17 cellular contexts compared by ENCODE assay signal in genomic region chr12:11347810-11348209, GRCh38. TPM values are rescaled to one million over a fixed set of nuclear protein-coding genes. Genes with fewer than 3 reads are reported as not detected.
DNase-seq lines count a peak whose midpoint lies in the region; ATAC-seq, FAIRE-seq and TF ChIP-seq lines count a peak whose summit lies in the region.
"Had no signal": no experiment of that assay in that cellular context is flagged by ENCODE, and none has a peak within 500 bp of the region (broad histone marks: within the 10 kb centered on the region; RNA-seq: fewer than 3 reads in every experiment).

No MANE protein-coding gene starts in this region.

- in situ Hi-C loops in GM12878 (cut with MboI), result loop anchor here (5.0 kb wide), 1 partner anchor 49 kb away; the partner anchor contains the start of gene PRB2

- ATAC-seq in GM12878, result peak; percentile 81
- ATAC-seq: Right ventricle myocardium inferior had no signal

- POLR2A ChIA-PET in GM12878 (lab: Charles Lee), result no interaction called here
- POLR2A ChIA-PET in activated CD4-positive, alpha-beta T cell treated with anti-CD3 and anti-CD28 coated beads, Interleukin-2, amount 10 ng/mL, durations not matched to agents 7 days and 5 days (lab: Charles Lee), result no interaction called here

- H3K4me1 Mint-ChIP-seq in activated CD4-positive, alpha-beta T cell treated with anti-CD3 and anti-CD28 coated beads, Interleukin-2, amount 10 ng/mL, durations not matched to agents 7 days and 5 days, result no peaks in the 10 kb centered on the region

- no peak for TF ChIP-seq EP300 in GM12878 (IDR thresholded peaks at IDR 0.05; ENCODE audit: borderline replicate concordance in 1 of 2, control insufficient read depth in 1 of 2, low read depth in 2 of 2, low read length in 2 of 2)

- peak; percentile 1 for DNase-seq in NCI-H82 (lab: John Stamatoyannopoulos, UW)
- no peak for DNase-seq in NCI-H82 treated with DMSO at 0.1 percent for 48 hours (lab: John Stamatoyannopoulos, UW; ENCODE audit: unreplicated experiment)
- peak; percentile 3 for DNase-seq in HuH-7 (ENCODE audit: low spot score)
- DNase-seq in GM12878 (ENCODE audit: low read depth, low spot score), result no peak
- no peak for DNase-seq in retinal pigment epithelial cell (ENCODE audit: low read depth)
- DNase-seq in activated CD4-positive, alpha-beta T cell treated with anti-CD3 and anti-CD28 coated beads, Interleukin-2, amount 10 ng/mL, durations not matched to agents 7 days and 5 days, result no peak
- no peak for DNase-seq in Ammon's horn (ENCODE audit: low spot score)
- no peak for DNase-seq in Karpas-422
- DNase-seq: activated T-cell treated with anti-CD3 and anti-CD28 coated beads, Interleukin-2, amount 50 U/mL, for 1 hour; EL; IMR-90; left ventricle myocardium inferior; nucleus accumbens; stimulated activated CD4-positive, alpha-beta T cell treated with anti-CD3 and anti-CD28 coated beads, Interleukin-15, amount 100 ng/mL, for 24 hours; stimulated activated CD8-positive, alpha-beta memory T cell treated with anti-CD3 and anti-CD28 coated beads, Interleukin-4, amount 100 ng/mL, for 48 hours had no signal

- no peaks in the 10 kb centered on the region for H3K36me3 Mint-ChIP-seq in activated CD4-positive, alpha-beta T cell treated with anti-CD3 and anti-CD28 coated beads, Interleukin-2, amount 10 ng/mL, durations not matched to agents 7 days and 5 days (ENCODE audit: low read depth)

- H3K4me3 Mint-ChIP-seq in activated CD4-positive, alpha-beta T cell treated with anti-CD3 and anti-CD28 coated beads, Interleukin-2, amount 10 ng/mL, durations not matched to agents 7 days and 5 days, result no peak overlapping the region

- TF ChIP-seq RAD21 in GM12878 (IDR thresholded peaks at IDR 0.05; ENCODE audit: insufficient read depth, low read depth, low read length), result no peak

- no peaks in the 10 kb centered on the region for H3K9me2 ChIP-seq in Karpas-422 (replicated peaks; ENCODE audit: insufficient read depth, low read length)

- H3K4me1 ChIP-seq in GM12878 (ENCODE audit: control insufficient read depth, insufficient read depth, low read length), result no peaks in the 10 kb centered on the region
- no peaks in the 10 kb centered on the region for H3K4me1 ChIP-seq in Karpas-422 (ENCODE audit: low read length)
- H3K4me1 ChIP-seq: left ventricle myocardium inferior had no signal

- intact Hi-C loops in GM12878 (cut with micrococcal nuclease; ENCODE audit: unreplicated experiment), result loop anchor here (2.0 kb wide), 1 partner anchor 47 kb away; the partner anchor contains the start of gene PRB2

- CTCF ChIA-PET in GM12878 (lab: Yijun Ruan, JAX), result no interaction called here
- CTCF ChIA-PET in activated CD4-positive, alpha-beta T cell treated with anti-CD3 and anti-CD28 coated beads, Interleukin-2, amount 10 ng/mL, durations not matched to agents 7 days and 5 days (lab: Charles Lee), result no interaction called here

- no peaks in the 10 kb centered on the region for H3K79me2 ChIP-seq in GM12878 (ENCODE audit: control insufficient read depth, insufficient read depth, low read length)
- H3K79me2 ChIP-seq in Karpas-422 (ENCODE audit: low read length), result no peaks in the 10 kb centered on the region

- TF ChIP-seq CTCF in GM12878 (IDR thresholded peaks at IDR 0.05 in 2 of 3, conservative IDR thresholded peaks at IDR 0.05 in 1 of 3; ENCODE audit: control insufficient read depth in 2 of 3, extremely low read depth in 1 of 3, insufficient read depth in 1 of 3, low read depth in 3 of 3, low read length in 3 of 3), result peak in 2 of 3 experiments; percentile 15 to 27; a peak in 1 of 6 replicates
- TF ChIP-seq CTCF in retinal pigment epithelial cell (conservative IDR thresholded peaks at IDR 0.05; ENCODE audit: low read depth, low read length), result peak; percentile 7

- no peak for TF ChIP-seq POLR2A in GM12878 (IDR thresholded peaks at IDR 0.05; ENCODE audit: low read depth, low read length)

- H3K27ac Mint-ChIP-seq in activated CD4-positive, alpha-beta T cell treated with anti-CD3 and anti-CD28 coated beads, Interleukin-2, amount 10 ng/mL, durations not matched to agents 7 days and 5 days, result no peak overlapping the region

- RAD21 ChIA-PET in GM12878 (lab: Charles Lee; ENCODE audit: unreplicated experiment), result no interaction called here

- H4K20me1 ChIP-seq in GM12878 (ENCODE audit: control insufficient read depth, insufficient read depth) (no peaks in the 10 kb centered on the region), Karpas-422 (ENCODE audit: insufficient read depth, low read depth, low read length) (no peaks in the 10 kb centered on the region)

- WGBS in GM12878 (ENCODE audit: insufficient coverage, insufficient replicate concordance, low lambda C conversion rate, missing lambda C conversion rate), result 20% methylated on average over 6 of the region's 6 CpGs

- H3K9ac ChIP-seq in GM12878 (ENCODE audit: control insufficient read depth, insufficient read depth, low read length), result no peak overlapping the region
- H3K9ac ChIP-seq in Karpas-422 (ENCODE audit: low read length), result no peak overlapping the region

- SMC1A ChIA-PET in GM12878 (lab: Charles Lee; ENCODE audit: uncharacterized antibody, unreplicated experiment), result no interaction called here

- BruUV-seq in GM12878 (replicated peaks; lab: Mats Ljungman, UMichigan), result no TSS peak

- H3K27ac ChIP-seq in GM12878 (ENCODE audit: control insufficient read depth, insufficient read depth), result no peak overlapping the region
- H3K27ac ChIP-seq in Karpas-422 (ENCODE audit: low read length), result no peak overlapping the region
- H3K27ac ChIP-seq: left ventricle myocardium inferior had no signal

- H3K4me2 ChIP-seq in GM12878 (ENCODE audit: control insufficient read depth, insufficient read depth) (no peak overlapping the region), Karpas-422 (ENCODE audit: low read depth, low read length, poor library complexity, severe bottlenecking) (no peak overlapping the region)

- H3K9me3 ChIP-seq in GM12878 (replicated peaks; ENCODE audit: control insufficient read depth, insufficient read depth, low read length) (no peaks in the 10 kb centered on the region), Karpas-422 (ENCODE audit: low read length) (no peaks in the 10 kb centered on the region)
- H3K9me3 ChIP-seq: left ventricle myocardium inferior had no signal

- H3K9me3 Mint-ChIP-seq in activated CD4-positive, alpha-beta T cell treated with anti-CD3 and anti-CD28 coated beads, Interleukin-2, amount 10 ng/mL, durations not matched to agents 7 days and 5 days, result no peaks in the 10 kb centered on the region

- H3K36me3 ChIP-seq in GM12878 (ENCODE audit: control insufficient read depth in 2 of 2, insufficient read depth in 2 of 2, low read length in 1 of 2) (no peaks in the 10 kb centered on the region), Karpas-422 (ENCODE audit: insufficient read depth, low read length) (no peaks in the 10 kb centered on the region)
- H3K36me3 ChIP-seq: left ventricle myocardium inferior had no signal

- H3K27me3 Mint-ChIP-seq in activated CD4-positive, alpha-beta T cell treated with anti-CD3 and anti-CD28 coated beads, Interleukin-2, amount 10 ng/mL, durations not matched to agents 7 days and 5 days, result no peaks in the 10 kb centered on the region

- no peak for FAIRE-seq in GM12878 (lab: Jason Lieb, UNC)

- H3K4me3 ChIP-seq in GM12878 (no peak overlapping the region), retinal pigment epithelial cell (ENCODE audit: low read length) (no peak overlapping the region), Karpas-422 (ENCODE audit: low read length) (no peak overlapping the region)
- H3K4me3 ChIP-seq: left ventricle myocardium inferior had no signal

- H3K27me3 ChIP-seq in GM12878 (replicated peaks in 1 of 2; ENCODE audit: control insufficient read depth in 2 of 2, insufficient read depth in 2 of 2, low read length in 1 of 2) (no peaks in the 10 kb centered on the region), Karpas-422 (ENCODE audit: low read length) (no peaks in the 10 kb centered on the region)

- H2AFZ ChIP-seq in GM12878 (ENCODE audit: control insufficient read depth, low read depth, low read length), result no peak overlapping the region
- H2AFZ ChIP-seq in Karpas-422 (ENCODE audit: low read length), result no peak overlapping the region

RNA-seq across cellular contexts. Expression of gene PRB4, which starts 37.6 kb away (rescaled TPM):
- total RNA-seq in GM12878 (2013; cell fraction: nucleolus; rRNA removed), result not detected in 2 replicates
- total RNA-seq in GM12878 (2014; rRNA removed) (not detected in 2 replicates), GM12878 (2014; rRNA removed; fragmentation: Illumina TruSeq; extraction: Trizol) (not detected in 2 replicates), GM12878 (2021) (not detected in 2 replicates)
- not detected for polyA plus RNA-seq in GM12878 (2011; ENCODE audit: low read depth)
- polyA plus RNA-seq in GM12878 (2011; rRNA removed) (not detected in 2 replicates), GM12878 (2014; fragmentation: Illumina TruSeq; extraction: Trizol) (not detected in 2 replicates), GM12878 (2014; fragmentation: Nextera tagmentation; extraction: Ambion mirVana) (not detected), GM12878 (2014; rRNA removed) (not detected in 2 replicates), GM12878 (2016; fragmentation: Nextera tagmentation; extraction: Ambion mirVana) (not detected)
- polyA plus RNA-seq in GM12878 (2011; cell fraction: cytosol; rRNA removed), result not detected in 2 replicates
- not detected in 2 replicates for polyA plus RNA-seq in GM12878 (2011; cell fraction: nucleus; rRNA removed)
- polyA plus RNA-seq in GM12878 (2012), result not detected in 2 replicates
- not detected in 2 replicates for polyA minus RNA-seq in GM12878 (2011; rRNA and poly(A)+ RNA removed)
- not detected in 2 replicates for polyA minus RNA-seq in GM12878 (2011; cell fraction: cytosol; rRNA and poly(A)+ RNA removed)
- not detected in 2 replicates for polyA minus RNA-seq in GM12878 (2011; cell fraction: nucleus; rRNA and poly(A)+ RNA removed)
- total RNA-seq in activated CD4-positive, alpha-beta T cell treated with anti-CD3 and anti-CD28 coated beads, Interleukin-2, amount 10 ng/mL, durations not matched to agents 7 days and 5 days, result not detected
- not detected in 2 replicates for total RNA-seq in Karpas-422 (2014; rRNA removed; shearing (Covaris generic); ENCODE audit: low replicate concordance)
- total RNA-seq: IMR-90, left ventricle myocardium inferior, Right ventricle myocardium inferior, ureter had no signal
- polyA plus RNA-seq: IMR-90 had no signal

RNA-seq across cellular contexts. Expression of gene PRB2, which starts 47.6 kb away (rescaled TPM):
- not detected in 2 replicates for total RNA-seq in GM12878 (2013; cell fraction: nucleolus; rRNA removed)
- not detected in 2 replicates for total RNA-seq in GM12878 (2014; rRNA removed)
- total RNA-seq in GM12878 (2014; rRNA removed; fragmentation: Illumina TruSeq; extraction: Trizol), result not detected in 2 replicates
- total RNA-seq in GM12878 (2021), result not detected in 2 replicates
- polyA plus RNA-seq in GM12878 (2011; ENCODE audit: low read depth), result not detected
- not detected in 2 replicates for polyA plus RNA-seq in GM12878 (2011; rRNA removed)
- not detected in 2 replicates for polyA plus RNA-seq in GM12878 (2011; cell fraction: cytosol; rRNA removed)
- polyA plus RNA-seq in GM12878 (2011; cell fraction: nucleus; rRNA removed), result not detected in 2 replicates
- polyA plus RNA-seq in GM12878 (2012), result not detected in 2 replicates
- polyA plus RNA-seq in GM12878 (2014; fragmentation: Illumina TruSeq; extraction: Trizol), result not detected in 2 replicates
- not detected for polyA plus RNA-seq in GM12878 (2014; fragmentation: Nextera tagmentation; extraction: Ambion mirVana)
- polyA plus RNA-seq in GM12878 (2014; rRNA removed), result not detected in 2 replicates
- polyA plus RNA-seq in GM12878 (2016; fragmentation: Nextera tagmentation; extraction: Ambion mirVana), result not detected
- polyA minus RNA-seq in GM12878 (2011; rRNA and poly(A)+ RNA removed), result not detected in 2 replicates
- polyA minus RNA-seq in GM12878 (2011; cell fraction: cytosol; rRNA and poly(A)+ RNA removed), result not detected in 2 replicates
- polyA minus RNA-seq in GM12878 (2011; cell fraction: nucleus; rRNA and poly(A)+ RNA removed), result not detected in 2 replicates
- not detected for total RNA-seq in activated CD4-positive, alpha-beta T cell treated with anti-CD3 and anti-CD28 coated beads, Interleukin-2, amount 10 ng/mL, durations not matched to agents 7 days and 5 days
- not detected in 2 replicates for total RNA-seq in Karpas-422 (2014; rRNA removed; shearing (Covaris generic); ENCODE audit: low replicate concordance)
- total RNA-seq: IMR-90, left ventricle myocardium inferior, Right ventricle myocardium inferior, ureter had no signal
- polyA plus RNA-seq: IMR-90 had no signal

Comparison
In these comparisons a context has a peak if more than half of its experiments do, and no peak if none do; other contexts are left out.
1. DNase-seq: peak in NCI-H82 (single experiment) and HuH-7 (single experiment); none in NCI-H82 treated with DMSO at 0.1 percent for 48 hours (single experiment), GM12878 (single experiment), retinal pigment epithelial cell (single experiment), activated CD4-positive, alpha-beta T cell treated with anti-CD3 and anti-CD28 coated beads, Interleukin-2, amount 10 ng/mL, durations not matched to agents 7 days and 5 days (single experiment), Ammon's horn (single experiment) and Karpas-422 (single experiment).